In the genomic region with DNA sequence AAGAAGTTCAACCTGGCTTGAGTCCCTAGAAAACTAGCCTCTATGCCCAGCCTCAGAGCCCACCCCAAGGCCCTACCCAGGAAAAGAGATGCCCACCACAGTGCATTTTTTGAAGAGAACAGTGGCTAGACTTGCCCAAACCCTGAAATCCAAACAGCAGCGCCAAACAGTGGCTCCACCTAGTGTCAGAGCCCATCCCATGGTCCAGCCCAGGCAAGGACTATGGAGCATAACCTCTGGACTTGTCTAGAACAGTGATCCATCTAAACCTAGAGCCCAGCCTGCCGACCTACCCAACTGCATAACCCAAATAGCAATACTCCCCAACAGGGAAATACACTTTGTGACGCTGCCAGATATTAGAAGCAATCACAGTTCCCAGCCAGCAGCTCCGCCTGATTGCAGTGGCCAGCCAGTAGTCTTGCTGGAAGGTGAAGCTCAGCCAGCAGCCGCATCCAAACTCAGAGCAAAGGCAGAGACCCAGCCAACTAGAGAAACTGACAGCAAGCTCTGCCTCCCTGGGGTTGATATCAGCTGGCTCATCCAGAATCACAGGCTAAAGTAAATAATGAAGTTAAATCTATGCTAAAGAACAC, we compare ENCODE assay signal across 1 cellular context.
TF ChIP-seq lines count a peak whose summit lies in the region.

No MANE protein-coding gene starts in this region.

TF ChIP-seq in HepG2, 621 proteins besides CTCF, POLR2A, EP300 and RAD21:
- TF ChIP-seq, protein P1, sequence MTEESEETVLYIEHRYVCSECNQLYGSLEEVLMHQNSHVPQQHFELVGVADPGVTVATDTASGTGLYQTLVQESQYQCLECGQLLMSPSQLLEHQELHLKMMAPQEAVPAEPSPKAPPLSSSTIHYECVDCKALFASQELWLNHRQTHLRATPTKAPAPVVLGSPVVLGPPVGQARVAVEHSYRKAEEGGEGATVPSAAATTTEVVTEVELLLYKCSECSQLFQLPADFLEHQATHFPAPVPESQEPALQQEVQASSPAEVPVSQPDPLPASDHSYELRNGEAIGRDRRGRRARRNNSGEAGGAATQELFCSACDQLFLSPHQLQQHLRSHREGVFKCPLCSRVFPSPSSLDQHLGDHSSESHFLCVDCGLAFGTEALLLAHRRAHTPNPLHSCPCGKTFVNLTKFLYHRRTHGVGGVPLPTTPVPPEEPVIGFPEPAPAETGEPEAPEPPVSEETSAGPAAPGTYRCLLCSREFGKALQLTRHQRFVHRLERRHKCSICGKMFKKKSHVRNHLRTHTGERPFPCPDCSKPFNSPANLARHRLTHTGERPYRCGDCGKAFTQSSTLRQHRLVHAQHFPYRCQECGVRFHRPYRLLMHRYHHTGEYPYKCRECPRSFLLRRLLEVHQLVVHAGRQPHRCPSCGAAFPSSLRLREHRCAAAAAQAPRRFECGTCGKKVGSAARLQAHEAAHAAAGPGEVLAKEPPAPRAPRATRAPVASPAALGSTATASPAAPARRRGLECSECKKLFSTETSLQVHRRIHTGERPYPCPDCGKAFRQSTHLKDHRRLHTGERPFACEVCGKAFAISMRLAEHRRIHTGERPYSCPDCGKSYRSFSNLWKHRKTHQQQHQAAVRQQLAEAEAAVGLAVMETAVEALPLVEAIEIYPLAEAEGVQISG (CRISPR knock-in tag; IDR thresholded peaks at IDR 0.05): peak; percentile 40; the same call in 1 of the 2 replicates
- TF ChIP-seq ZNF274 (CRISPR knock-in tag; IDR thresholded peaks at IDR 0.05) (no peak), FOSL2 (CRISPR knock-in tag; IDR thresholded peaks at IDR 0.05) (no peak), HOXA7 (CRISPR knock-in tag; IDR thresholded peaks at IDR 0.05) (no peak), STAG1 (CRISPR knock-in tag; IDR thresholded peaks at IDR 0.05) (0 out of 2 replicates have a peak, but pooled peaks have one; percentile 10), TGIF2 (CRISPR knock-in tag; IDR thresholded peaks at IDR 0.05) (no peak)
- TF ChIP-seq, protein P2, sequence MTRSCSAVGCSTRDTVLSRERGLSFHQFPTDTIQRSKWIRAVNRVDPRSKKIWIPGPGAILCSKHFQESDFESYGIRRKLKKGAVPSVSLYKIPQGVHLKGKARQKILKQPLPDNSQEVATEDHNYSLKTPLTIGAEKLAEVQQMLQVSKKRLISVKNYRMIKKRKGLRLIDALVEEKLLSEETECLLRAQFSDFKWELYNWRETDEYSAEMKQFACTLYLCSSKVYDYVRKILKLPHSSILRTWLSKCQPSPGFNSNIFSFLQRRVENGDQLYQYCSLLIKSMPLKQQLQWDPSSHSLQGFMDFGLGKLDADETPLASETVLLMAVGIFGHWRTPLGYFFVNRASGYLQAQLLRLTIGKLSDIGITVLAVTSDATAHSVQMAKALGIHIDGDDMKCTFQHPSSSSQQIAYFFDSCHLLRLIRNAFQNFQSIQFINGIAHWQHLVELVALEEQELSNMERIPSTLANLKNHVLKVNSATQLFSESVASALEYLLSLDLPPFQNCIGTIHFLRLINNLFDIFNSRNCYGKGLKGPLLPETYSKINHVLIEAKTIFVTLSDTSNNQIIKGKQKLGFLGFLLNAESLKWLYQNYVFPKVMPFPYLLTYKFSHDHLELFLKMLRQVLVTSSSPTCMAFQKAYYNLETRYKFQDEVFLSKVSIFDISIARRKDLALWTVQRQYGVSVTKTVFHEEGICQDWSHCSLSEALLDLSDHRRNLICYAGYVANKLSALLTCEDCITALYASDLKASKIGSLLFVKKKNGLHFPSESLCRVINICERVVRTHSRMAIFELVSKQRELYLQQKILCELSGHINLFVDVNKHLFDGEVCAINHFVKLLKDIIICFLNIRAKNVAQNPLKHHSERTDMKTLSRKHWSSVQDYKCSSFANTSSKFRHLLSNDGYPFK (CRISPR knock-in tag; IDR thresholded peaks at IDR 0.05; ENCODE audit: borderline replicate concordance): no peak
- TF ChIP-seq, protein P3, sequence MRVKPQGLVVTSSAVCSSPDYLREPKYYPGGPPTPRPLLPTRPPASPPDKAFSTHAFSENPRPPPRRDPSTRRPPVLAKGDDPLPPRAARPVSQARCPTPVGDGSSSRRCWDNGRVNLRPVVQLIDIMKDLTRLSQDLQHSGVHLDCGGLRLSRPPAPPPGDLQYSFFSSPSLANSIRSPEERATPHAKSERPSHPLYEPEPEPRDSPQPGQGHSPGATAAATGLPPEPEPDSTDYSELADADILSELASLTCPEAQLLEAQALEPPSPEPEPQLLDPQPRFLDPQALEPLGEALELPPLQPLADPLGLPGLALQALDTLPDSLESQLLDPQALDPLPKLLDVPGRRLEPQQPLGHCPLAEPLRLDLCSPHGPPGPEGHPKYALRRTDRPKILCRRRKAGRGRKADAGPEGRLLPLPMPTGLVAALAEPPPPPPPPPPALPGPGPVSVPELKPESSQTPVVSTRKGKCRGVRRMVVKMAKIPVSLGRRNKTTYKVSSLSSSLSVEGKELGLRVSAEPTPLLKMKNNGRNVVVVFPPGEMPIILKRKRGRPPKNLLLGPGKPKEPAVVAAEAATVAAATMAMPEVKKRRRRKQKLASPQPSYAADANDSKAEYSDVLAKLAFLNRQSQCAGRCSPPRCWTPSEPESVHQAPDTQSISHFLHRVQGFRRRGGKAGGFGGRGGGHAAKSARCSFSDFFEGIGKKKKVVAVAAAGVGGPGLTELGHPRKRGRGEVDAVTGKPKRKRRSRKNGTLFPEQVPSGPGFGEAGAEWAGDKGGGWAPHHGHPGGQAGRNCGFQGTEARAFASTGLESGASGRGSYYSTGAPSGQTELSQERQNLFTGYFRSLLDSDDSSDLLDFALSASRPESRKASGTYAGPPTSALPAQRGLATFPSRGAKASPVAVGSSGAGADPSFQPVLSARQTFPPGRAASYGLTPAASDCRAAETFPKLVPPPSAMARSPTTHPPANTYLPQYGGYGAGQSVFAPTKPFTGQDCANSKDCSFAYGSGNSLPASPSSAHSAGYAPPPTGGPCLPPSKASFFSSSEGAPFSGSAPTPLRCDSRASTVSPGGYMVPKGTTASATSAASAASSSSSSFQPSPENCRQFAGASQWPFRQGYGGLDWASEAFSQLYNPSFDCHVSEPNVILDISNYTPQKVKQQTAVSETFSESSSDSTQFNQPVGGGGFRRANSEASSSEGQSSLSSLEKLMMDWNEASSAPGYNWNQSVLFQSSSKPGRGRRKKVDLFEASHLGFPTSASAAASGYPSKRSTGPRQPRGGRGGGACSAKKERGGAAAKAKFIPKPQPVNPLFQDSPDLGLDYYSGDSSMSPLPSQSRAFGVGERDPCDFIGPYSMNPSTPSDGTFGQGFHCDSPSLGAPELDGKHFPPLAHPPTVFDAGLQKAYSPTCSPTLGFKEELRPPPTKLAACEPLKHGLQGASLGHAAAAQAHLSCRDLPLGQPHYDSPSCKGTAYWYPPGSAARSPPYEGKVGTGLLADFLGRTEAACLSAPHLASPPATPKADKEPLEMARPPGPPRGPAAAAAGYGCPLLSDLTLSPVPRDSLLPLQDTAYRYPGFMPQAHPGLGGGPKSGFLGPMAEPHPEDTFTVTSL (CRISPR knock-in tag; IDR thresholded peaks at IDR 0.05; ENCODE audit: borderline replicate concordance): no peak
- TF ChIP-seq, protein P4, sequence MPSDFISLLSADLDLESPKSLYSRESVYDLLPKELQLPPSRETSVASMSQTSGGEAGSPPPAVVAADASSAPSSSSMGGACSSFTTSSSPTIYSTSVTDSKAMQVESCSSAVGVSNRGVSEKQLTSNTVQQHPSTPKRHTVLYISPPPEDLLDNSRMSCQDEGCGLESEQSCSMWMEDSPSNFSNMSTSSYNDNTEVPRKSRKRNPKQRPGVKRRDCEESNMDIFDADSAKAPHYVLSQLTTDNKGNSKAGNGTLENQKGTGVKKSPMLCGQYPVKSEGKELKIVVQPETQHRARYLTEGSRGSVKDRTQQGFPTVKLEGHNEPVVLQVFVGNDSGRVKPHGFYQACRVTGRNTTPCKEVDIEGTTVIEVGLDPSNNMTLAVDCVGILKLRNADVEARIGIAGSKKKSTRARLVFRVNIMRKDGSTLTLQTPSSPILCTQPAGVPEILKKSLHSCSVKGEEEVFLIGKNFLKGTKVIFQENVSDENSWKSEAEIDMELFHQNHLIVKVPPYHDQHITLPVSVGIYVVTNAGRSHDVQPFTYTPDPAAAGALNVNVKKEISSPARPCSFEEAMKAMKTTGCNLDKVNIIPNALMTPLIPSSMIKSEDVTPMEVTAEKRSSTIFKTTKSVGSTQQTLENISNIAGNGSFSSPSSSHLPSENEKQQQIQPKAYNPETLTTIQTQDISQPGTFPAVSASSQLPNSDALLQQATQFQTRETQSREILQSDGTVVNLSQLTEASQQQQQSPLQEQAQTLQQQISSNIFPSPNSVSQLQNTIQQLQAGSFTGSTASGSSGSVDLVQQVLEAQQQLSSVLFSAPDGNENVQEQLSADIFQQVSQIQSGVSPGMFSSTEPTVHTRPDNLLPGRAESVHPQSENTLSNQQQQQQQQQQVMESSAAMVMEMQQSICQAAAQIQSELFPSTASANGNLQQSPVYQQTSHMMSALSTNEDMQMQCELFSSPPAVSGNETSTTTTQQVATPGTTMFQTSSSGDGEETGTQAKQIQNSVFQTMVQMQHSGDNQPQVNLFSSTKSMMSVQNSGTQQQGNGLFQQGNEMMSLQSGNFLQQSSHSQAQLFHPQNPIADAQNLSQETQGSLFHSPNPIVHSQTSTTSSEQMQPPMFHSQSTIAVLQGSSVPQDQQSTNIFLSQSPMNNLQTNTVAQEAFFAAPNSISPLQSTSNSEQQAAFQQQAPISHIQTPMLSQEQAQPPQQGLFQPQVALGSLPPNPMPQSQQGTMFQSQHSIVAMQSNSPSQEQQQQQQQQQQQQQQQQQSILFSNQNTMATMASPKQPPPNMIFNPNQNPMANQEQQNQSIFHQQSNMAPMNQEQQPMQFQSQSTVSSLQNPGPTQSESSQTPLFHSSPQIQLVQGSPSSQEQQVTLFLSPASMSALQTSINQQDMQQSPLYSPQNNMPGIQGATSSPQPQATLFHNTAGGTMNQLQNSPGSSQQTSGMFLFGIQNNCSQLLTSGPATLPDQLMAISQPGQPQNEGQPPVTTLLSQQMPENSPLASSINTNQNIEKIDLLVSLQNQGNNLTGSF (CRISPR knock-in tag; IDR thresholded peaks at IDR 0.05): no peak
